8 cellular contexts compared by ENCODE assay signal in the genomic region with DNA sequence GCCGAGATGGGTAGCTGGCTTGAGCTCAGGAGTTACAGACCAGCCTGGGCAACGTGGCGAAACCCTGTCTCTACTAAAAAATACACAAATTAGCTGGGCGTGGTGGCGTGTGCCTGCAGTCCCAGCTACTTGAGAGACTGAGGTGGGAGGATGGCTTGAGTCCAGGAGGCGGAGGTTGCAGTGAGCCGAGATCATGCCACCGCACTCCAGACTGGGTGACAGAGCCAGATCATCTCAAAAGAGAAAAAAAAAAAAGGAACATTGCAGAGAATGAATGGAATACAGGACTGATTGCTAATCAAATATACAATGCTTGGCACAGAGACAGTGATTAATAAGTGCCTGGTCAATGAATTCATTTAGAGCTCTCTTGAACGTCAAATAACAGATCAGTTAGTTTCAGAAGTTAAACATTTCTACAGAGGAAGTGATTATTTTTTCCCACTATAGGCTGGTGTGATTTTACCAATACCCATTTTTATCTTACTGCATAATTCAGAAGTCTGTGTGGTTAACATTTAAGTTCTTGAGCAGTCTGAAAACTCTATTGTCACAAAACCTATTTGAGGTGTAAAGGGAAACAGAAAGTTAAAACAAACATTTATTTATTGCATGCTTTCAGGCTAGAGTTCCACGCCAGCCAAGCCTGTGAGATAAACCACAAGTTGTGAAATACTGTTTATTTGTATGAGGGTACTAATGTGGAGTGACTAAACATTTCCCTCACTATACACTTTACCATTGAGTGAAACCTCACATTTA. TPM values are rescaled to one million over a fixed set of nuclear protein-coding genes. Genes with fewer than 3 reads are reported as not detected.
DNase-seq lines count a peak whose midpoint lies in the region; ATAC-seq and TF ChIP-seq lines count a peak whose summit lies in the region.

No MANE protein-coding gene starts in this region.

- intact Hi-C loops in CD4-positive, alpha-beta T cell (cut with DNase I, micrococcal nuclease): no loop called here

- no peaks in the 10 kb centered on the region for H3K4me1 Mint-ChIP-seq in CD4-positive, alpha-beta T cell (ENCODE audit: low read depth)

- H3K27ac Mint-ChIP-seq in CD4-positive, alpha-beta T cell: no peak overlapping the region

- no peak overlapping the region for H3K9ac ChIP-seq in skeletal muscle satellite cell (ENCODE audit: low read depth, low read length)

- ATAC-seq in CD4-positive, alpha-beta T cell (ENCODE audit: poor library complexity): no peak
- ATAC-seq in GM19395 (IDR thresholded peaks at IDR 0.05; ENCODE audit: unreplicated experiment) (peak; percentile 88), HG03175 (IDR thresholded peaks at IDR 0.05; ENCODE audit: unreplicated experiment) (peak; percentile 89)

- H3K4me3 Mint-ChIP-seq in CD4-positive, alpha-beta T cell: peak overlapping the region; percentile 7

- H3K4me2 ChIP-seq in skeletal muscle satellite cell (ENCODE audit: low read length): peak overlapping the region; percentile 15

- no peak overlapping the region for H3K27ac ChIP-seq in CD4-positive, alpha-beta T cell (ENCODE audit: low read depth, low read length)

- in situ Hi-C loops in astrocyte of the cerebellum (cut with HindIII; ENCODE audit: low sequenced_read_pairs): no loop called here

- no peak overlapping the region for H3K4me3 ChIP-seq in astrocyte of the cerebellum (ENCODE audit: low read depth, low read length)
- H3K4me3 ChIP-seq in skeletal muscle satellite cell (ENCODE audit: low read length): no peak overlapping the region

- H3K27me3 Mint-ChIP-seq in CD4-positive, alpha-beta T cell: peaks cover 56% of the 10 kb centered on the region

- no peaks in the 10 kb centered on the region for H3K36me3 Mint-ChIP-seq in CD4-positive, alpha-beta T cell (ENCODE audit: low read depth)

- H3K36me3 ChIP-seq in skeletal muscle satellite cell (ENCODE audit: insufficient read depth, low read length): no peaks in the 10 kb centered on the region

- no peaks in the 10 kb centered on the region for H3K9me3 Mint-ChIP-seq in CD4-positive, alpha-beta T cell

- H3K27me3 ChIP-seq in CD4-positive, alpha-beta T cell (ENCODE audit: control insufficient read depth, insufficient read depth, low read length): peaks cover 38% of the 10 kb centered on the region
- no peaks in the 10 kb centered on the region for H3K27me3 ChIP-seq in skeletal muscle satellite cell (ENCODE audit: control insufficient read depth, insufficient read depth, low read length)

- POLR2A ChIA-PET in CD4-positive, alpha-beta T cell (lab: Charles Lee): no interaction called here

- DNase-seq in CD4-positive, alpha-beta T cell: no peak
- DNase-seq in astrocyte of the cerebellum (ENCODE audit: low read depth) (peak; percentile 57), NCI-H2171 treated with DMSO at 0.1 percent for 48 hours (lab: John Stamatoyannopoulos, UW) (no peak), iPS-NIHi7 (ENCODE audit: extremely low spot score) (no peak), anterior cingulate cortex (lab: John Stamatoyannopoulos, UW) (no peak)

- H3K4me1 ChIP-seq in skeletal muscle satellite cell (ENCODE audit: control insufficient read depth, insufficient read depth, low read length): peaks cover 22% of the 10 kb centered on the region

- no peak for TF ChIP-seq CTCF in CD4-positive, alpha-beta T cell (IDR thresholded peaks at IDR 0.05)
- no peak for TF ChIP-seq CTCF in astrocyte of the cerebellum (IDR thresholded peaks at IDR 0.05; ENCODE audit: low read depth, low read length, missing control alignments)

- CTCF ChIA-PET in CD4-positive, alpha-beta T cell (lab: Charles Lee): no interaction called here

- no peaks in the 10 kb centered on the region for H3K9me3 ChIP-seq in CD4-positive, alpha-beta T cell (ENCODE audit: control insufficient read depth, low read length)
- no peaks in the 10 kb centered on the region for H3K9me3 ChIP-seq in skeletal muscle satellite cell (replicated peaks; ENCODE audit: low read length)

RNA-seq across cellular contexts. Expression of a gene that starts 7.7 kb away (rescaled TPM):
- total RNA-seq in CD4-positive, alpha-beta T cell: 10 to 100 TPM; 37.4 to 42.0 TPM
- total RNA-seq in skeletal muscle satellite cell (2012; rRNA removed): 12.0 and 17.5 TPM in 2 replicates

RNA-seq across cellular contexts. Expression of a gene that starts 48.0 kb away (rescaled TPM):
- 100 to 1,000 TPM; 211 to 217 TPM for total RNA-seq in CD4-positive, alpha-beta T cell
- 29.1 and 35.0 TPM in 2 replicates for total RNA-seq in skeletal muscle satellite cell (2012; rRNA removed)

RNA-seq across cellular contexts. Expression of a gene that starts 59.9 kb away (rescaled TPM):
- 10 to 100 TPM; 16.0 to 17.7 TPM for total RNA-seq in CD4-positive, alpha-beta T cell
- 86.1 and 87.2 TPM in 2 replicates for total RNA-seq in skeletal muscle satellite cell (2012; rRNA removed)
